1 cellular context compared by ENCODE assay signal in the genomic region with DNA sequence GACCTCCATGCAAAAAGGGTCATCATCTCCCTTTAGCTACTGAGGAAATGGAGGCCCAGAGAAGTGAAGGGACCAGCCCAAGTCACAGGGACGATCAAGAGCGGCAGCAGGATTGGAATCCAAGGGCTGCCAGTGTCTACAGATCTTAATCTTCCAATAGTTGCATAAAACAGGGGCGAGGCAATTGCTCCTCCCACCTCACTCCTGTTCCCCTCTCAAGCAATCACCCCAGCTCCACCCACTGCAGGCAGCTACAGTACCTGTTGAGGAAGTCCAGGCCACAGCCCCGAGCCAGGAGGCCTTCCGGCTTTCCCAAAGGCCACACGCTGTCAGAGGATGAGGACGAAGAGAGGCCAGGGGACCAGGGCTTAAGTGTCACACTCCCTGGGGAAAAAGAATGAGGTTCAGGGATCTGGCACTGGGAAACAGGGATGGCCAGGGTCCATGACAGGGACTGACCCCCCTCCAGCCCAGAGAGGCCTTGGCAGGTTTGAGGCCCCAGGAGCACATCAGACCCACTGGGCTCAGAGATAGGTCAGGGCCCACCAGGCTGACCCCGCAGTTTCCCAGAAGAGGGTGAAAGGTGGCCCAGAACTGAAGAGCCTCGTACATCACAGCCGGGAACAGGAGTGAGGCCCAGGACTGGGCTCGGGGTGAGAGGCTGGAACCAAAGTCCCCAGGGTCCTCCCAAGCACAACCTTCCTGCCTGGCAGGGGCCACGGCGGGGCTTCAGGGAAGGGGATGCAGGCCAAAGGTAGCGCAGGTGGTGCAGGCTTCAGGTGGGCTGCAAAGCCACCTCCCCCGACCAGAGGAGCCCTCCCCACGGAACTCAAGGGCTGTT.
TF ChIP-seq lines count a peak whose summit lies in the region.

No MANE protein-coding gene starts in this region.

TF ChIP-seq in HepG2, 621 proteins besides CTCF, POLR2A, EP300 and RAD21 (continued from another document and continues in another):
- TF ChIP-seq, protein P1, sequence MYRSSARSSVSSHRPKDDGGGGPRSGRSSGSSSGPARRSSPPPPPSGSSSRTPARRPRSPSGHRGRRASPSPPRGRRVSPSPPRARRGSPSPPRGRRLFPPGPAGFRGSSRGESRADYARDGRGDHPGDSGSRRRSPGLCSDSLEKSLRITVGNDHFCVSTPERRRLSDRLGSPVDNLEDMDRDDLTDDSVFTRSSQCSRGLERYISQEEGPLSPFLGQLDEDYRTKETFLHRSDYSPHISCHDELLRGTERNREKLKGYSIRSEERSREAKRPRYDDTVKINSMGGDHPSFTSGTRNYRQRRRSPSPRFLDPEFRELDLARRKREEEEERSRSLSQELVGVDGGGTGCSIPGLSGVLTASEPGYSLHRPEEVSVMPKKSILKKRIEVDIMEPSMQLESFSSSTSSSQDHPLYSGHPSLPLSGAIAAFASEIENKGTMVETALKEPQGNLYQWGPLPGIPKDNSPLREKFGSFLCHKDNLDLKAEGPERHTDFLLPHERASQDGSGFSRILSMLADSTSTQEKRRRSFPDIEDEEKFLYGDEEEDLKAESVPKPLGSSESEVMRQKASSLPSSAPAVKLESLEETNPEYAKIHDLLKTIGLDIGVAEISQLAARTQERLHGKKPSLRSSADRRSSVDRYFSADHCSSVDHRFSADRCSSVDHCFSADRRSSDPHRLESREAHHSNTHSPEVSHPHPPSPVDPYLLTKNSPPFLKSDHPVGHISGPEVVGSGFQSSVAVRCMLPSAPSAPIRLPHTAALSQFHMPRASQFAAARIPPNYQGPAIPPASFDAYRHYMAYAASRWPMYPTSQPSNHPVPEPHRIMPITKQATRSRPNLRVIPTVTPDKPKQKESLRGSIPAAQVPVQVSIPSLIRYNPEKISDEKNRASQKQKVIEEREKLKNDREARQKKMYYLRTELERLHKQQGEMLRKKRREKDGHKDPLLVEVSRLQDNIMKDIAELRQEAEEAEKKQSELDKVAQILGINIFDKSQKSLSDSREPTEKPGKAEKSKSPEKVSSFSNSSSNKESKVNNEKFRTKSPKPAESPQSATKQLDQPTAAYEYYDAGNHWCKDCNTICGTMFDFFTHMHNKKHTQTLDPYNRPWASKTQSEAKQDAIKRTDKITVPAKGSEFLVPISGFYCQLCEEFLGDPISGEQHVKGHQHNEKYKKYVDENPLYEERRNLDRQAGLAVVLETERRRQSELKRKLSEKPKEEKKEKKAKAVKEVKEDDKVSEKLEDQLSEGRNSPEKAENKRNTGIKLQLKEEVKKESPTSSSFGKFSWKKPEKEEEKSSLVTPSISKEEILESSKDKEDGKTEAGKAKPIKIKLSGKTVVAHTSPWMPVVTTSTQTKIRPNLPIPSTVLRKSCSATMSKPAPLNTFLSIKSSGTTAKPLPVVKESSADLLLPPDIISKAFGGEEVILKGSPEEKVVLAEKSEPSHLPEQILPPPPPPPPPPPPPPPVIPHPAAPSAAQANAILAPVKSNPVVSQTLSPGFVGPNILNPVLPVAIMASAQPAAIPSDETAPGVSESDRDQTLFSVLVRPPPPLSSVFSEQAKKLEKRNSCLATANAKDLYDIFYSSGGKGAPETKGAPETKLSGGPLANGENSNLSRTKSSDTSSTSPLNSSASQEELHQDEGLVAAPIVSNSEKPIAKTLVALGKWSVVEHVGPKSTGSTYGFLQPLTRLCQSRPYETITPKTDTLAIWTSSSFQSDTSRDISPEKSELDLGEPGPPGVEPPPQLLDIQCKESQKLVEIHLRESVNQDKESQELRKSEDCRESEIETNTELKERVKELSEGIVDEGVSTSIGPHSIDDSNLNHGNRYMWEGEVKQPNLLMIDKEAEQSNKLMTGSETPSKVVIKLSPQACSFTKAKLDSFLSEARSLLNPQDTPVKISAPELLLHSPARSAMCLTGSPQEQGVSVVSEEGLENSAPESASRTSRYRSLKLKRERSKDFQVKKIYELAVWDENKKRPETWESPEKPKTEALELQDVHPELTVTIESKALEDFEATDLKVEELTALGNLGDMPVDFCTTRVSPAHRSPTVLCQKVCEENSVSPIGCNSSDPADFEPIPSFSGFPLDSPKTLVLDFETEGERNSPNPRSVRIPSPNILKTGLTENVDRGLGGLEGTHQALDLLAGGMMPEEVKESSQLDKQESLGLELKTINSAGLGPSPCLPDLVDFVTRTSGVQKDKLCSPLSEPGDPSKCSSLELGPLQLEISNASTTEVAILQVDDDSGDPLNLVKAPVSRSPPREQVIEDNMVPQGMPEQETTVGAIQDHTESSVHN (CRISPR knock-in tag; IDR thresholded peaks at IDR 0.05): no peak
- TF ChIP-seq, protein P2, sequence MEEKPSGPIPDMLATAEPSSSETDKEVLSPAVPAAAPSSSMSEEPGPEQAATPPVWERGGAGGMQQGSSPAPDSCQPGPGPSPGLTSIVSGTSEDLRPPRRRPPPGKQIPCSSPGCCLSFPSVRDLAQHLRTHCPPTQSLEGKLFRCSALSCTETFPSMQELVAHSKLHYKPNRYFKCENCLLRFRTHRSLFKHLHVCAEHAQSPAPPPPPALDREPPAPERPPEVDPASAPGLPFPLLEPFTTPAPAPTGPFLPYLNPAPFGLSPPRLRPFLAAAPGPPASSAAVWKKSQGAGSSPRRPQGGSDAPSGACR (CRISPR knock-in tag; IDR thresholded peaks at IDR 0.05): no peak
- TF ChIP-seq, protein P3, sequence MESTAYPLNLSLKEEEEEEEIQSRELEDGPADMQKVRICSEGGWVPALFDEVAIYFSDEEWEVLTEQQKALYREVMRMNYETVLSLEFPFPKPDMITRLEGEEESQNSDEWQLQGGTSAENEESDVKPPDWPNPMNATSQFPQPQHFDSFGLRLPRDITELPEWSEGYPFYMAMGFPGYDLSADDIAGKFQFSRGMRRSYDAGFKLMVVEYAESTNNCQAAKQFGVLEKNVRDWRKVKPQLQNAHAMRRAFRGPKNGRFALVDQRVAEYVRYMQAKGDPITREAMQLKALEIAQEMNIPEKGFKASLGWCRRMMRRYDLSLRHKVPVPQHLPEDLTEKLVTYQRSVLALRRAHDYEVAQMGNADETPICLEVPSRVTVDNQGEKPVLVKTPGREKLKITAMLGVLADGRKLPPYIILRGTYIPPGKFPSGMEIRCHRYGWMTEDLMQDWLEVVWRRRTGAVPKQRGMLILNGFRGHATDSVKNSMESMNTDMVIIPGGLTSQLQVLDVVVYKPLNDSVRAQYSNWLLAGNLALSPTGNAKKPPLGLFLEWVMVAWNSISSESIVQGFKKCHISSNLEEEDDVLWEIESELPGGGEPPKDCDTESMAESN (CRISPR knock-in tag; conservative IDR thresholded peaks at IDR 0.05): no peak
- TF ChIP-seq, protein P4, sequence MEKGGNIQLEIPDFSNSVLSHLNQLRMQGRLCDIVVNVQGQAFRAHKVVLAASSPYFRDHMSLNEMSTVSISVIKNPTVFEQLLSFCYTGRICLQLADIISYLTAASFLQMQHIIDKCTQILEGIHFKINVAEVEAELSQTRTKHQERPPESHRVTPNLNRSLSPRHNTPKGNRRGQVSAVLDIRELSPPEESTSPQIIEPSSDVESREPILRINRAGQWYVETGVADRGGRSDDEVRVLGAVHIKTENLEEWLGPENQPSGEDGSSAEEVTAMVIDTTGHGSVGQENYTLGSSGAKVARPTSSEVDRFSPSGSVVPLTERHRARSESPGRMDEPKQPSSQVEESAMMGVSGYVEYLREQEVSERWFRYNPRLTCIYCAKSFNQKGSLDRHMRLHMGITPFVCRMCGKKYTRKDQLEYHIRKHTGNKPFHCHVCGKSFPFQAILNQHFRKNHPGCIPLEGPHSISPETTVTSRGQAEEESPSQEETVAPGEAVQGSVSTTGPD (CRISPR knock-in tag; IDR thresholded peaks at IDR 0.05): no peak
- no peak for TF ChIP-seq KLF15 (CRISPR knock-in tag; IDR thresholded peaks at IDR 0.05; ENCODE audit: borderline replicate concordance)
- no peak for TF ChIP-seq ZNF260 (CRISPR knock-in tag; IDR thresholded peaks at IDR 0.05; ENCODE audit: borderline replicate concordance, low read depth)
- TF ChIP-seq AGO2 (optimal IDR thresholded peaks at IDR 0.05; ENCODE audit: low read depth, low read length): no peak
- TF ChIP-seq ZNF101 (CRISPR knock-in tag; IDR thresholded peaks at IDR 0.05; ENCODE audit: borderline replicate concordance, low read depth): no peak
- TF ChIP-seq ZNF317 (CRISPR knock-in tag; IDR thresholded peaks at IDR 0.05): no peak; the same call in 1 of the 2 replicates
- no peak for TF ChIP-seq TBX2 (CRISPR knock-in tag; IDR thresholded peaks at IDR 0.05; ENCODE audit: borderline replicate concordance)
- TF ChIP-seq, protein P5, sequence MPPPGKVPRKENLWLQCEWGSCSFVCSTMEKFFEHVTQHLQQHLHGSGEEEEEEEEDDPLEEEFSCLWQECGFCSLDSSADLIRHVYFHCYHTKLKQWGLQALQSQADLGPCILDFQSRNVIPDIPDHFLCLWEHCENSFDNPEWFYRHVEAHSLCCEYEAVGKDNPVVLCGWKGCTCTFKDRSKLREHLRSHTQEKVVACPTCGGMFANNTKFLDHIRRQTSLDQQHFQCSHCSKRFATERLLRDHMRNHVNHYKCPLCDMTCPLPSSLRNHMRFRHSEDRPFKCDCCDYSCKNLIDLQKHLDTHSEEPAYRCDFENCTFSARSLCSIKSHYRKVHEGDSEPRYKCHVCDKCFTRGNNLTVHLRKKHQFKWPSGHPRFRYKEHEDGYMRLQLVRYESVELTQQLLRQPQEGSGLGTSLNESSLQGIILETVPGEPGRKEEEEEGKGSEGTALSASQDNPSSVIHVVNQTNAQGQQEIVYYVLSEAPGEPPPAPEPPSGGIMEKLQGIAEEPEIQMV (CRISPR knock-in tag; IDR thresholded peaks at IDR 0.05; ENCODE audit: low read depth): no peak
- peak; percentile 20; the same call in 1 of the 2 replicates for TF ChIP-seq ZNF510 (CRISPR knock-in tag; IDR thresholded peaks at IDR 0.05; ENCODE audit: low read depth)
- TF ChIP-seq ZNF747 (CRISPR knock-in tag; IDR thresholded peaks at IDR 0.05; ENCODE audit: borderline replicate concordance): no peak
- no peak; the same call in 1 of the 2 replicates for TF ChIP-seq ZNF121 (CRISPR knock-in tag; IDR thresholded peaks at IDR 0.05)
- TF ChIP-seq NFE2L1 (CRISPR knock-in tag; IDR thresholded peaks at IDR 0.05; ENCODE audit: borderline replicate concordance): no peak; the same call in 1 of the 2 replicates
- TF ChIP-seq, protein P6, sequence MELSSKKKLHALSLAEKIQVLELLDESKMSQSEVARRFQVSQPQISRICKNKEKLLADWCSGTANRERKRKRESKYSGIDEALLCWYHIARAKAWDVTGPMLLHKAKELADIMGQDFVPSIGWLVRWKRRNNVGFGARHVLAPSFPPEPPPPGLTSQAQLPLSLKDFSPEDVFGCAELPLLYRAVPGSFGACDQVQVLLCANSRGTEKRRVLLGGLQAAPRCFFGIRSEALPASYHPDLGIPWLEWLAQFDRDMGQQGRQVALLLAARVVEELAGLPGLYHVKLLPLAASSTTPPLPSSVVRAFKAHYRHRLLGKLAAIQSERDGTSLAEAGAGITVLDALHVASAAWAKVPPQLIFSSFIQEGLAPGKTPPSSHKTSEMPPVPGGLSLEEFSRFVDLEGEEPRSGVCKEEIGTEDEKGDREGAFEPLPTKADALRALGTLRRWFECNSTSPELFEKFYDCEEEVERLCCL (CRISPR knock-in tag; IDR thresholded peaks at IDR 0.05; ENCODE audit: borderline replicate concordance): no peak
- TF ChIP-seq, protein P7, sequence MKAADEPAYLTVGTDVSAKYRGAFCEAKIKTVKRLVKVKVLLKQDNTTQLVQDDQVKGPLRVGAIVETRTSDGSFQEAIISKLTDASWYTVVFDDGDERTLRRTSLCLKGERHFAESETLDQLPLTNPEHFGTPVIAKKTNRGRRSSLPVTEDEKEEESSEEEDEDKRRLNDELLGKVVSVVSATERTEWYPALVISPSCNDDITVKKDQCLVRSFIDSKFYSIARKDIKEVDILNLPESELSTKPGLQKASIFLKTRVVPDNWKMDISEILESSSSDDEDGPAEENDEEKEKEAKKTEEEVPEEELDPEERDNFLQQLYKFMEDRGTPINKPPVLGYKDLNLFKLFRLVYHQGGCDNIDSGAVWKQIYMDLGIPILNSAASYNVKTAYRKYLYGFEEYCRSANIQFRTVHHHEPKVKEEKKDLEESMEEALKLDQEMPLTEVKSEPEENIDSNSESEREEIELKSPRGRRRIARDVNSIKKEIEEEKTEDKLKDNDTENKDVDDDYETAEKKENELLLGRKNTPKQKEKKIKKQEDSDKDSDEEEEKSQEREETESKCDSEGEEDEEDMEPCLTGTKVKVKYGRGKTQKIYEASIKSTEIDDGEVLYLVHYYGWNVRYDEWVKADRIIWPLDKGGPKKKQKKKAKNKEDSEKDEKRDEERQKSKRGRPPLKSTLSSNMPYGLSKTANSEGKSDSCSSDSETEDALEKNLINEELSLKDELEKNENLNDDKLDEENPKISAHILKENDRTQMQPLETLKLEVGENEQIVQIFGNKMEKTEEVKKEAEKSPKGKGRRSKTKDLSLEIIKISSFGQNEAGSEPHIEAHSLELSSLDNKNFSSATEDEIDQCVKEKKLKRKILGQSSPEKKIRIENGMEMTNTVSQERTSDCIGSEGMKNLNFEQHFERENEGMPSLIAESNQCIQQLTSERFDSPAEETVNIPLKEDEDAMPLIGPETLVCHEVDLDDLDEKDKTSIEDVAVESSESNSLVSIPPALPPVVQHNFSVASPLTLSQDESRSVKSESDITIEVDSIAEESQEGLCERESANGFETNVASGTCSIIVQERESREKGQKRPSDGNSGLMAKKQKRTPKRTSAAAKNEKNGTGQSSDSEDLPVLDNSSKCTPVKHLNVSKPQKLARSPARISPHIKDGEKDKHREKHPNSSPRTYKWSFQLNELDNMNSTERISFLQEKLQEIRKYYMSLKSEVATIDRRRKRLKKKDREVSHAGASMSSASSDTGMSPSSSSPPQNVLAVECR (CRISPR knock-in tag; IDR thresholded peaks at IDR 0.05; ENCODE audit: borderline replicate concordance): no peak
- no peak for TF ChIP-seq ZNF24 (IDR thresholded peaks at IDR 0.05)
- TF ChIP-seq, protein P8, sequence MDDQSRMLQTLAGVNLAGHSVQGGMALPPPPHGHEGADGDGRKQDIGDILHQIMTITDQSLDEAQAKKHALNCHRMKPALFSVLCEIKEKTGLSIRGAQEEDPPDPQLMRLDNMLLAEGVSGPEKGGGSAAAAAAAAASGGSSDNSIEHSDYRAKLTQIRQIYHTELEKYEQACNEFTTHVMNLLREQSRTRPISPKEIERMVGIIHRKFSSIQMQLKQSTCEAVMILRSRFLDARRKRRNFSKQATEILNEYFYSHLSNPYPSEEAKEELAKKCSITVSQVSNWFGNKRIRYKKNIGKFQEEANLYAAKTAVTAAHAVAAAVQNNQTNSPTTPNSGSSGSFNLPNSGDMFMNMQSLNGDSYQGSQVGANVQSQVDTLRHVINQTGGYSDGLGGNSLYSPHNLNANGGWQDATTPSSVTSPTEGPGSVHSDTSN (CRISPR knock-in tag; IDR thresholded peaks at IDR 0.05; ENCODE audit: borderline replicate concordance): no peak
- no peak for TF ChIP-seq ZKSCAN5 (CRISPR knock-in tag; IDR thresholded peaks at IDR 0.05)
- TF ChIP-seq NONO (IDR thresholded peaks at IDR 0.05): no peak
- no peak for TF ChIP-seq NONO (CRISPR knock-in tag; conservative IDR thresholded peaks at IDR 0.05)
- TF ChIP-seq ATF7-NPFF (CRISPR knock-in tag; IDR thresholded peaks at IDR 0.05; ENCODE audit: low read depth): no peak
- TF ChIP-seq HNRNPL (IDR thresholded peaks at IDR 0.05; ENCODE audit: low read depth, low read length): peak; percentile 87; the same call in 1 of the 2 replicates
- TF ChIP-seq ZNF670 (CRISPR knock-in tag; IDR thresholded peaks at IDR 0.05; ENCODE audit: borderline replicate concordance): no peak
- TF ChIP-seq ZNF768 (CRISPR knock-in tag; IDR thresholded peaks at IDR 0.05): no peak
- TF ChIP-seq, protein P9, sequence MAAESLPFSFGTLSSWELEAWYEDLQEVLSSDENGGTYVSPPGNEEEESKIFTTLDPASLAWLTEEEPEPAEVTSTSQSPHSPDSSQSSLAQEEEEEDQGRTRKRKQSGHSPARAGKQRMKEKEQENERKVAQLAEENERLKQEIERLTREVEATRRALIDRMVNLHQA (CRISPR knock-in tag; IDR thresholded peaks at IDR 0.05): no peak
- TF ChIP-seq ZBTB21 (CRISPR knock-in tag; IDR thresholded peaks at IDR 0.05): no peak
- TF ChIP-seq ZNF720 (CRISPR knock-in tag; IDR thresholded peaks at IDR 0.05): no peak
- TF ChIP-seq ZNF33A (CRISPR knock-in tag; IDR thresholded peaks at IDR 0.05; ENCODE audit: borderline replicate concordance): no peak
